8 cellular contexts compared by ENCODE assay signal in the genomic region with DNA sequence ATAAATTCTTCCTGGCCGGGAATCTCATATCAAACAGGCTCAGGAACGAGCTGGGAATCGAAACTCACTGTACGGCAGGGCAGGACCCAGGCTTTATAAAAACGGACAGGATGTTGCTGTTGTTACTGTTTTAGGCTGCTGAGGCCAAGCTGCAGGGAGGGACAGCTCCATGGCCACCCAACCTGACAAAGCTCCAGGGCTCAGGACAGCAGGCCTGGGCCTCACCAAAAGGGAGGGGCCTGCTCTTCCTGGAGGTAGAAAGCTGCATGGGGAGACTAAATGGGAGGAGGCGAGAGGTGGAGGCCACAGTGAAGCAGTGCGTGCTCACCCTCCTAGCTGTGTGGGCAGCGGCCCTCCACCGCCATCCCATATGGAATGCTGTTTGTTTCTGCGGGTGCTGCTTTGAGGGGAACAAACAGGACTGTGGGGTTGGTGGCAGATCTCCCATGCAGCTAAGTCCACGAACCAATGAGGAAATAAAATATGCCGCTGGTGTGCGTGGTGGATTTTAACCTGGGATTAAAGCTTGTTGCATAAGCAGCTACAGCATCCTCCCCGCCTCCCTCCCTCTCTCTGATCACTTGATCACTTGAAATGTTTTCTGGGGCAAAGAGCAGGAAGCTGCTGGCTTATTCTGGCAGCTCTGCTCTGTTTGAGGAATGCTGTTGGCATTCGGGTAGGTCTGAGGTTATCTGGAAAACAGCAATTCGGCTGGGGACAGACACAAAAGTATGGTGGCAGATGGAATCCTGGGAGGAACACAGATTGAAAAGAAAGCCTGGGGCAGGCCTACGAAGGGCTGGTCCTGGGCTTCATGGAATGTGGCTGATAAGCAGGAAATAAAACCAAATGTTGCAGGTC. TPM values are rescaled to one million over a fixed set of nuclear protein-coding genes. Genes with fewer than 3 reads are reported as not detected.
DNase-seq lines count a peak whose midpoint lies in the region; ATAC-seq and TF ChIP-seq lines count a peak whose summit lies in the region.

No MANE protein-coding gene starts in this region.

- intact Hi-C loops in activated CD8-positive, alpha-beta T cell treated with anti-CD3 and anti-CD28 coated beads for 36 hours (cut with micrococcal nuclease) = no loop called here

- CTCF ChIA-PET in activated CD8-positive, alpha-beta T cell treated with anti-CD3 and anti-CD28 coated beads for 36 hours (lab: Charles Lee) = interaction anchor here (1.0 to 13.7 kb wide), 7 partner anchors 14 to 305 kb away, joined by 3 to 151 read pairs (median 5); no protein-coding TSS in a partner anchor

- H3K27ac Mint-ChIP-seq in T-helper 2 cell treated with Interferon-gamma antibody and Interleukin-4, amounts not matched to agents 5 μg/mL and 100 μg/mL, for 36 hours = peak overlapping the region; percentile 97
- H3K27ac Mint-ChIP-seq in activated CD8-positive, alpha-beta T cell treated with anti-CD3 and anti-CD28 coated beads for 36 hours = peak overlapping the region; percentile 95

- H3K36me3 Mint-ChIP-seq in T-helper 2 cell treated with Interferon-gamma antibody and Interleukin-4, amounts not matched to agents 5 μg/mL and 100 μg/mL, for 36 hours (ENCODE audit: low read depth) = peaks cover 17% of the 10 kb centered on the region
- peaks cover 19% of the 10 kb centered on the region for H3K36me3 Mint-ChIP-seq in activated CD8-positive, alpha-beta T cell treated with anti-CD3 and anti-CD28 coated beads for 36 hours (ENCODE audit: low read depth)

- peak overlapping the region; percentile 86 for H3K27ac ChIP-seq in foreskin keratinocyte

- no peaks in the 10 kb centered on the region for H3K9me3 ChIP-seq in neuron (ENCODE audit: low read length)

- no peak overlapping the region for H2AFZ ChIP-seq in neuron (ENCODE audit: low read depth, low read length)

- H3K36me3 ChIP-seq in neuron (ENCODE audit: insufficient read depth, low read length) = no peaks in the 10 kb centered on the region

- H3K9me3 Mint-ChIP-seq in T-helper 2 cell treated with Interferon-gamma antibody and Interleukin-4, amounts not matched to agents 5 μg/mL and 100 μg/mL, for 36 hours = no peaks in the 10 kb centered on the region
- no peaks in the 10 kb centered on the region for H3K9me3 Mint-ChIP-seq in activated CD8-positive, alpha-beta T cell treated with anti-CD3 and anti-CD28 coated beads for 36 hours

- H3K27me3 Mint-ChIP-seq in T-helper 2 cell treated with Interferon-gamma antibody and Interleukin-4, amounts not matched to agents 5 μg/mL and 100 μg/mL, for 36 hours (ENCODE audit: low read depth) = no peaks in the 10 kb centered on the region
- H3K27me3 Mint-ChIP-seq in activated CD8-positive, alpha-beta T cell treated with anti-CD3 and anti-CD28 coated beads for 36 hours = no peaks in the 10 kb centered on the region

- H3K4me1 ChIP-seq in foreskin keratinocyte (peaks cover 48% of the 10 kb centered on the region), neuron (ENCODE audit: insufficient read depth, low read length) (peaks cover 54% of the 10 kb centered on the region)

- POLR2A ChIA-PET in activated CD8-positive, alpha-beta T cell treated with anti-CD3 and anti-CD28 coated beads for 36 hours (lab: Charles Lee) = interaction anchor here (0.8 to 3.4 kb wide), 6 partner anchors 8 to 85 kb away, joined by 3 to 22 read pairs (median 4); no protein-coding TSS in a partner anchor

- no peak for ATAC-seq in activated CD8-positive, alpha-beta T cell treated with anti-CD3 and anti-CD28 coated beads for 36 hours
- ATAC-seq in foreskin keratinocyte (peak; percentile 4), HG02981 (IDR thresholded peaks at IDR 0.05; ENCODE audit: unreplicated experiment) (no peak)

- H3K4me3 ChIP-seq in neuron (ENCODE audit: low read length) = peak overlapping the region; percentile 83

- peak overlapping the region; percentile 2 for H3K4me3 Mint-ChIP-seq in T-helper 2 cell treated with Interferon-gamma antibody and Interleukin-4, amounts not matched to agents 5 μg/mL and 100 μg/mL, for 36 hours
- H3K4me3 Mint-ChIP-seq in activated CD8-positive, alpha-beta T cell treated with anti-CD3 and anti-CD28 coated beads for 36 hours = no peak overlapping the region

- no peak for DNase-seq in T-helper 2 cell treated with Interferon-gamma antibody and Interleukin-4, amounts not matched to agents 5 μg/mL and 100 μg/mL, for 36 hours (ENCODE audit: low spot score)
- DNase-seq in T-helper 2 cell (no peak), NCI-H1694 (lab: John Stamatoyannopoulos, UW) (peak; percentile 55), foreskin keratinocyte (peak; percentile 69 to 82)
- no peak for DNase-seq in activated CD8-positive, alpha-beta T cell treated with anti-CD3 and anti-CD28 coated beads for 36 hours
- DNase-seq in activated effector memory CD4-positive, alpha-beta T cell treated with Interleukin-2 at 50 U/mL for 16 hours = no peak

- TF ChIP-seq CTCF in activated CD8-positive, alpha-beta T cell treated with anti-CD3 and anti-CD28 coated beads for 36 hours (IDR thresholded peaks at IDR 0.05) = no peak
- TF ChIP-seq CTCF in foreskin keratinocyte (conservative IDR thresholded peaks at IDR 0.05) = no peak

- H3K27me3 ChIP-seq in foreskin keratinocyte = no peaks in the 10 kb centered on the region
- H3K27me3 ChIP-seq in neuron (ENCODE audit: insufficient read depth, low read length) = no peaks in the 10 kb centered on the region

- H3K4me1 Mint-ChIP-seq in T-helper 2 cell treated with Interferon-gamma antibody and Interleukin-4, amounts not matched to agents 5 μg/mL and 100 μg/mL, for 36 hours (ENCODE audit: low read depth) = peaks cover 54% of the 10 kb centered on the region
- H3K4me1 Mint-ChIP-seq in activated CD8-positive, alpha-beta T cell treated with anti-CD3 and anti-CD28 coated beads for 36 hours (ENCODE audit: low read depth) = peaks cover 41% of the 10 kb centered on the region

RNA-seq across cellular contexts. Expression of a gene that starts 2.4 kb away (rescaled TPM):
- 10 to 100 TPM; 31.9 to 33.4 TPM for total RNA-seq in activated CD8-positive, alpha-beta T cell treated with anti-CD3 and anti-CD28 coated beads for 36 hours
- total RNA-seq in foreskin keratinocyte = 29.7 and 31.1 TPM in 2 replicates
- polyA plus RNA-seq in foreskin keratinocyte = 7.9 and 9.1 TPM in 2 replicates

Comparison
In these comparisons a context has a peak if more than half of its experiments do, and no peak if none do; other contexts are left out.
1. DNase-seq: peak in NCI-H1694 (single experiment) and foreskin keratinocyte (2 of 2); none in T-helper 2 cell treated with Interferon-gamma antibody and Interleukin-4, amounts not matched to agents 5 μg/mL and 100 μg/mL, for 36 hours (single experiment), T-helper 2 cell (0 of 5), activated CD8-positive, alpha-beta T cell treated with anti-CD3 and anti-CD28 coated beads for 36 hours (single experiment) and activated effector memory CD4-positive, alpha-beta T cell treated with Interleukin-2 at 50 U/mL for 16 hours (single experiment).